Comparison of ENCODE assay signal across 37 cellular contexts in genomic region chr5:12119657-12120056, GRCh38.
DNase-seq lines count a peak whose midpoint lies in the region; FAIRE-seq and TF ChIP-seq lines count a peak whose summit lies in the region.
"Had no signal": no experiment of that assay in that cellular context is flagged by ENCODE, and none has a peak within 500 bp of the region (broad histone marks: within the 10 kb centered on the region; RNA-seq: fewer than 3 reads in every experiment).

No MANE protein-coding gene starts in this region.

- H2AK5ac ChIP-seq in mesendoderm (ENCODE audit: low read length) = no peak overlapping the region

- H3K4me3 Mint-ChIP-seq in endodermal cell = no peak overlapping the region
- H3K4me3 Mint-ChIP-seq: B cell; CD14-positive monocyte; CD4-positive, alpha-beta memory T cell; CD4-positive, alpha-beta T cell; CD4-positive, CD25-positive, alpha-beta regulatory T cell; CD8-positive, alpha-beta memory T cell; CD8-positive, alpha-beta T cell had no signal

- no peaks in the 10 kb centered on the region for H3K79me2 ChIP-seq in mesendoderm (ENCODE audit: control insufficient read depth, insufficient read depth, low read length)

- CTCF ChIA-PET in HEK293T (lab: Yijun Ruan, JAX) = no interaction called here

- no peaks in the 10 kb centered on the region for H3K36me3 ChIP-seq in endodermal cell (ENCODE audit: control insufficient read depth, insufficient read depth, low read length)
- H3K36me3 ChIP-seq in mesendoderm (ENCODE audit: control insufficient read depth, insufficient read depth, low read length) = no peaks in the 10 kb centered on the region
- H3K36me3 ChIP-seq in WERI-Rb-1 = no peaks in the 10 kb centered on the region
- H3K36me3 ChIP-seq: BE2C; BLaER1; BLaER1 treated with 17β-estradiol and CSF1 and Interleukin-3, amounts not matched to agents 10 nM and 100 nM had no signal

- H3K9me3 ChIP-seq in endodermal cell (ENCODE audit: control insufficient read depth, low read length) (no peaks in the 10 kb centered on the region), WERI-Rb-1 (ENCODE audit: severe bottlenecking) (no peaks in the 10 kb centered on the region)
- H3K9me3 ChIP-seq: A549; BE2C; BLaER1; BLaER1 treated with 17β-estradiol and CSF1 and Interleukin-3, amounts not matched to agents 10 nM and 100 nM; Caco-2 had no signal

- POLR2A ChIA-PET in HEK293T (lab: Yijun Ruan, JAX) = no interaction called here

- WGBS in endodermal cell (ENCODE audit: insufficient coverage in 1 of 2, insufficient read length in 1 of 2), 2 experiments = 72 to 86% methylated on average over 1 to 3 of the region's 3 CpGs
- no CpG with 5 or more reads among the region's 3 CpGs for WGBS in mesendoderm (ENCODE audit: extremely low coverage, insufficient coverage, low lambda C conversion rate)

- no peak overlapping the region for H3K27ac Mint-ChIP-seq in endodermal cell
- H3K27ac Mint-ChIP-seq: B cell; CD14-positive monocyte; CD4-positive, alpha-beta memory T cell; CD4-positive, alpha-beta T cell; CD4-positive, CD25-positive, alpha-beta regulatory T cell; CD8-positive, alpha-beta memory T cell; CD8-positive, alpha-beta T cell had no signal

- no peaks in the 10 kb centered on the region for H3K27me3 Mint-ChIP-seq in endodermal cell (ENCODE audit: insufficient read depth)
- H3K27me3 Mint-ChIP-seq: B cell; CD4-positive, alpha-beta memory T cell; CD4-positive, alpha-beta T cell; CD4-positive, CD25-positive, alpha-beta regulatory T cell; CD8-positive, alpha-beta memory T cell had no signal

- no peak overlapping the region for H2BK15ac ChIP-seq in mesendoderm (replicated peaks; ENCODE audit: low read depth)

- H3K4me2 ChIP-seq in mesendoderm (ENCODE audit: low read length) = no peak overlapping the region
- H3K4me2 ChIP-seq: A549; BLaER1; BLaER1 treated with 17β-estradiol and CSF1 and Interleukin-3, amounts not matched to agents 10 nM and 100 nM had no signal

- no peaks in the 10 kb centered on the region for H3K4me1 ChIP-seq in endodermal cell (ENCODE audit: control insufficient read depth, insufficient read depth, low read length)
- no peaks in the 10 kb centered on the region for H3K4me1 ChIP-seq in mesendoderm (ENCODE audit: control insufficient read depth, low read depth, low read length)
- H3K4me1 ChIP-seq: A549; BE2C; BLaER1; BLaER1 treated with 17β-estradiol and CSF1 and Interleukin-3, amounts not matched to agents 10 nM and 100 nM had no signal

- no peak overlapping the region for H3K4ac ChIP-seq in mesendoderm (ENCODE audit: low read depth, low read length)

- no peak overlapping the region for H2BK120ac ChIP-seq in mesendoderm (ENCODE audit: low read depth, low read length)

- H3K9me3 Mint-ChIP-seq in endodermal cell = no peaks in the 10 kb centered on the region

- peak; percentile 90 for FAIRE-seq in HTR-8/SVneo (lab: Jason Lieb, UNC)
- FAIRE-seq: A204.1, A549, D721Med had no signal

- H3K4me1 Mint-ChIP-seq in endodermal cell = no peaks in the 10 kb centered on the region
- H3K4me1 Mint-ChIP-seq: B cell; CD14-positive monocyte; CD4-positive, alpha-beta memory T cell; CD4-positive, CD25-positive, alpha-beta regulatory T cell; CD8-positive, alpha-beta memory T cell had no signal

- H4K8ac ChIP-seq in mesendoderm (ENCODE audit: low read depth, low read length) = no peak overlapping the region

- H3K18ac ChIP-seq in mesendoderm (ENCODE audit: low read length) = no peak overlapping the region

- H3K9ac ChIP-seq in endodermal cell (ENCODE audit: extremely low read depth, low read length, poor library complexity, severe bottlenecking) = no peak overlapping the region
- H3K9ac ChIP-seq in mesendoderm (ENCODE audit: low read length) = no peak overlapping the region
- H3K9ac ChIP-seq: BLaER1; BLaER1 treated with 17β-estradiol and CSF1 and Interleukin-3, amounts not matched to agents 10 nM and 100 nM had no signal

- no peak overlapping the region for H3K23ac ChIP-seq in mesendoderm (ENCODE audit: low read length)

- no peak overlapping the region for H2BK5ac ChIP-seq in mesendoderm (ENCODE audit: low read length)

- H3K4me3 ChIP-seq in endodermal cell (ENCODE audit: low read length) (no peak overlapping the region), epithelial cell of esophagus (ENCODE audit: low read length) (no peak overlapping the region), mesendoderm (ENCODE audit: low read length) (no peak overlapping the region), WERI-Rb-1 (ENCODE audit: low read depth, low read length) (no peak overlapping the region)
- H3K4me3 ChIP-seq: A549; BLaER1; BLaER1 treated with 17β-estradiol and CSF1 and Interleukin-3, amounts not matched to agents 10 nM and 100 nM had no signal

- no peak overlapping the region for H3K56ac ChIP-seq in mesendoderm (ENCODE audit: low read length)

- no peak overlapping the region for H4K5ac ChIP-seq in mesendoderm (ENCODE audit: low read length)

- no peak for DNase-seq in HTR-8/SVneo (ENCODE audit: insufficient read length, low spot score)
- peak; percentile 55 for DNase-seq in endodermal cell
- peak; percentile 55 for DNase-seq in epithelial cell of esophagus (ENCODE audit: low read depth)
- DNase-seq in mesendoderm = peak; percentile 60
- DNase-seq in NCI-H2081 (lab: John Stamatoyannopoulos, UW) = no peak
- no peak for DNase-seq in D341Med (ENCODE audit: low spot score)
- no peak for DNase-seq in WERI-Rb-1
- no peak for DNase-seq in HEK293T (ENCODE audit: extremely low spot score)
- DNase-seq: 8988T; ACHN; AML-193; BE2C; C1 segment of cervical spinal cord; Caco-2; Calu3; CD4-positive, alpha-beta memory T cell; CD4-positive, alpha-beta T cell; CD4-positive, CD25-positive, alpha-beta regulatory T cell; CD8-positive, alpha-beta memory T cell; CD8-positive, alpha-beta T cell; COR-L47; DMS 273 treated with DMSO at 0.1 percent for 48 hours; DMS153; DMS53; DMS79; DMS79 treated with DMSO at 0.1 percent for 48 hours; DND-41; EL had no signal

- H3K36me3 Mint-ChIP-seq in endodermal cell (ENCODE audit: low read depth) = no peaks in the 10 kb centered on the region
- H3K36me3 Mint-ChIP-seq: CD14-positive monocyte; CD4-positive, alpha-beta memory T cell; CD4-positive, CD25-positive, alpha-beta regulatory T cell; CD8-positive, alpha-beta memory T cell; CD8-positive, alpha-beta T cell had no signal

- no peaks in the 10 kb centered on the region for H3K79me1 ChIP-seq in mesendoderm (ENCODE audit: low read length)

- H3K27me3 ChIP-seq in endodermal cell (ENCODE audit: control insufficient read depth, insufficient read depth, low read length, poor library complexity, severe bottlenecking) (no peaks in the 10 kb centered on the region), mesendoderm (ENCODE audit: insufficient read depth, low read length, poor library complexity) (no peaks in the 10 kb centered on the region), WERI-Rb-1 (ENCODE audit: insufficient read depth, low read depth, severe bottlenecking) (no peaks in the 10 kb centered on the region)
- H3K27me3 ChIP-seq: BE2C; BLaER1; BLaER1 treated with 17β-estradiol and CSF1 and Interleukin-3, amounts not matched to agents 10 nM and 100 nM had no signal

- no peak overlapping the region for H3K27ac ChIP-seq in endodermal cell (ENCODE audit: low read depth, low read length)
- no peak overlapping the region for H3K27ac ChIP-seq in mesendoderm (ENCODE audit: low read depth, low read length)
- H3K27ac ChIP-seq in WERI-Rb-1 = no peak overlapping the region
- H3K27ac ChIP-seq: 22Rv1; A549; BLaER1; BLaER1 treated with 17β-estradiol and CSF1 and Interleukin-3, amounts not matched to agents 10 nM and 100 nM; C4-2B had no signal

- TF ChIP-seq CTCF in endodermal cell (conservative IDR thresholded peaks at IDR 0.05) (no peak), epithelial cell of esophagus (IDR thresholded peaks at IDR 0.05; ENCODE audit: insufficient read depth, low read depth, low read length, missing control alignments) (no peak), WERI-Rb-1 (IDR thresholded peaks at IDR 0.05; ENCODE audit: low read depth, low read length) (no peak)

TF ChIP-seq in HEK293T, 16 proteins besides CTCF, POLR2A, EP300 and RAD21:
- TF ChIP-seq CTBP1 (IDR thresholded peaks at IDR 0.05; ENCODE audit: borderline replicate concordance) (no peak), ELF4 (IDR thresholded peaks at IDR 0.05) (no peak), FOXA1 (IDR thresholded peaks at IDR 0.05) (no peak), L3MBTL2 (conservative IDR thresholded peaks at IDR 0.05) (no peak), FOXK2 (IDR thresholded peaks at IDR 0.05) (no peak), SUZ12 (IDR thresholded peaks at IDR 0.05) (no peak), SP1 (IDR thresholded peaks at IDR 0.05) (no peak), NFRKB (IDR thresholded peaks at IDR 0.05) (no peak), ZNF384 (IDR thresholded peaks at IDR 0.05) (no peak), LEF1 (IDR thresholded peaks at IDR 0.05; ENCODE audit: borderline replicate concordance) (no peak), ARNT (IDR thresholded peaks at IDR 0.05) (no peak), FOXM1 (IDR thresholded peaks at IDR 0.05; ENCODE audit: borderline replicate concordance) (no peak)
TF ChIP-seq in HEK293T: peak in this region for 0.

Comparison
In these comparisons a context has a peak if more than half of its experiments do, and no peak if none do; other contexts are left out.
1. DNase-seq: peak in endodermal cell (single experiment), epithelial cell of esophagus (single experiment) and mesendoderm (single experiment); none in HTR-8/SVneo (single experiment), NCI-H2081 (0 of 2), D341Med (single experiment), WERI-Rb-1 (single experiment) and HEK293T (single experiment).